In genomic region chr2:221518937-221519635, GRCh38 we compare ENCODE assay signal across 14 cellular contexts. TPM values are rescaled to one million over a fixed set of nuclear protein-coding genes. Genes with fewer than 3 reads are reported as not detected.
DNase-seq lines count a peak whose midpoint lies in the region; ATAC-seq and TF ChIP-seq lines count a peak whose summit lies in the region.
"Had no signal": no experiment of that assay in that cellular context is flagged by ENCODE, and none has a peak within 500 bp of the region (broad histone marks: within the 10 kb centered on the region; RNA-seq: fewer than 3 reads in every experiment).

No MANE protein-coding gene starts in this region.

- H3K4me3 Mint-ChIP-seq in CD4-positive, alpha-beta T cell: no peak overlapping the region
- no peak overlapping the region for H3K4me3 Mint-ChIP-seq in activated CD4-positive, alpha-beta memory T cell treated with anti-CD3 and anti-CD28 coated beads, Interleukin-2, amount 10 ng/mL, durations not matched to agents 7 days and 5 days
- H3K4me3 Mint-ChIP-seq: activated CD4-positive, alpha-beta T cell treated with anti-CD3 and anti-CD28 coated beads, Interleukin-2, amount 10 ng/mL, durations not matched to agents 7 days and 5 days; stimulated activated naive CD8-positive, alpha-beta T cell treated with anti-CD3 and anti-CD28 coated beads, Interleukin-15, Interleukin-2, amounts not matched to agents 100 ng/mL and 50 ng/mL, for 24 hours had no signal

- TF ChIP-seq CTCF in CD4-positive, alpha-beta T cell (IDR thresholded peaks at IDR 0.05): no peak
- no peak for TF ChIP-seq CTCF in brain microvascular endothelial cell (IDR thresholded peaks at IDR 0.05; ENCODE audit: low read depth, low read length, missing control alignments)

- in situ Hi-C loops in brain microvascular endothelial cell (cut with HindIII; ENCODE audit: low pct_ligation_motif_present, low sequenced_read_pairs): no loop called here

- H3K4me3 ChIP-seq in mucosa of rectum (ENCODE audit: low read length in 2 of 2) (peak overlapping the region in 1 of 2 donors; percentile 59), brain microvascular endothelial cell (ENCODE audit: low read depth, low read length) (no peak overlapping the region)
- H3K4me3 ChIP-seq: lung had no signal

- H3K36me3 Mint-ChIP-seq in CD4-positive, alpha-beta T cell (ENCODE audit: low read depth): peaks cover 11% of the 10 kb centered on the region
- peaks cover 5% of the 10 kb centered on the region for H3K36me3 Mint-ChIP-seq in activated CD4-positive, alpha-beta memory T cell treated with anti-CD3 and anti-CD28 coated beads, Interleukin-2, amount 10 ng/mL, durations not matched to agents 7 days and 5 days (ENCODE audit: low read depth)

- intact Hi-C loops in CD4-positive, alpha-beta T cell (cut with DNase I, micrococcal nuclease): loop anchor here in 1 of 2 experiments (1.0 to 10.0 kb wide), 5 partner anchors 11 to 832 kb away; partner anchors contain the start of gene EPHA4

- no peak for DNase-seq in CD4-positive, alpha-beta T cell
- DNase-seq in cerebellum (ENCODE audit: low spot score) (peak; percentile 62), brain microvascular endothelial cell (no peak)
- DNase-seq in activated CD4-positive, alpha-beta memory T cell treated with anti-CD3 and anti-CD28 coated beads, Interleukin-2, amount 10 ng/mL, durations not matched to agents 7 days and 5 days: no peak
- DNase-seq: MV-4-11; stimulated activated CD4-positive, alpha-beta T cell treated with anti-CD3 and anti-CD28 coated beads, Interleukin-4, amount 100 ng/mL, for 1 hour had no signal

- no peak overlapping the region for H3K9ac ChIP-seq in mucosa of rectum (ENCODE audit: low read depth in 1 of 2, low read length in 2 of 2)

- no peaks in the 10 kb centered on the region for H3K9me3 ChIP-seq in CD4-positive, alpha-beta T cell (ENCODE audit: control insufficient read depth, low read length)
- H3K9me3 ChIP-seq in KOPT-K1 (ENCODE audit: insufficient read depth, low read length, poor library complexity, severe bottlenecking): no peaks in the 10 kb centered on the region
- H3K9me3 ChIP-seq in mucosa of rectum (ENCODE audit: control insufficient read depth in 2 of 2, low read length in 2 of 2): no peaks in the 10 kb centered on the region

- ATAC-seq in CD4-positive, alpha-beta T cell (ENCODE audit: poor library complexity): no peak
- ATAC-seq in HG02678 (IDR thresholded peaks at IDR 0.05; ENCODE audit: unreplicated experiment) (no peak), HG02623 (IDR thresholded peaks at IDR 0.05; ENCODE audit: unreplicated experiment) (no peak)

- H3K9me3 Mint-ChIP-seq in CD4-positive, alpha-beta T cell: no peaks in the 10 kb centered on the region
- no peaks in the 10 kb centered on the region for H3K9me3 Mint-ChIP-seq in activated CD4-positive, alpha-beta memory T cell treated with anti-CD3 and anti-CD28 coated beads, Interleukin-2, amount 10 ng/mL, durations not matched to agents 7 days and 5 days
- H3K9me3 Mint-ChIP-seq: stimulated activated naive CD8-positive, alpha-beta T cell treated with anti-CD3 and anti-CD28 coated beads, Interleukin-15, Interleukin-2, amounts not matched to agents 100 ng/mL and 50 ng/mL, for 24 hours had no signal

- peaks cover 4% of the 10 kb centered on the region for H3K4me1 Mint-ChIP-seq in CD4-positive, alpha-beta T cell (ENCODE audit: low read depth)
- peaks cover 3% of the 10 kb centered on the region for H3K4me1 Mint-ChIP-seq in activated CD4-positive, alpha-beta memory T cell treated with anti-CD3 and anti-CD28 coated beads, Interleukin-2, amount 10 ng/mL, durations not matched to agents 7 days and 5 days

- no peaks in the 10 kb centered on the region for H3K27me3 Mint-ChIP-seq in CD4-positive, alpha-beta T cell
- H3K27me3 Mint-ChIP-seq in activated CD4-positive, alpha-beta memory T cell treated with anti-CD3 and anti-CD28 coated beads, Interleukin-2, amount 10 ng/mL, durations not matched to agents 7 days and 5 days: no peaks in the 10 kb centered on the region
- H3K27me3 Mint-ChIP-seq: activated CD4-positive, alpha-beta T cell treated with anti-CD3 and anti-CD28 coated beads, Interleukin-2, amount 10 ng/mL, durations not matched to agents 7 days and 5 days; activated naive CD8-positive, alpha-beta T cell; stimulated activated naive CD8-positive, alpha-beta T cell treated with anti-CD3 and anti-CD28 coated beads, Interleukin-15, Interleukin-2, amounts not matched to agents 100 ng/mL and 50 ng/mL, for 24 hours had no signal

- POLR2A ChIA-PET in CD4-positive, alpha-beta T cell (lab: Charles Lee): interaction anchor here (1.1 to 5.0 kb wide), 26 partner anchors 8 to 507 kb away, joined by 3 to 106 read pairs (median 6); partner anchors contain the start of gene EPHA4
- POLR2A ChIA-PET in activated CD4-positive, alpha-beta memory T cell treated with anti-CD3 and anti-CD28 coated beads, Interleukin-2, amount 10 ng/mL, durations not matched to agents 7 days and 5 days (lab: Charles Lee): interaction anchor here (1.2 to 3.0 kb wide), 11 partner anchors 9 to 55 kb away, joined by 3 to 49 read pairs (median 6); partner anchors contain the start of gene EPHA4

- CTCF ChIA-PET in CD4-positive, alpha-beta T cell (lab: Charles Lee): interaction anchor here (1.0 to 4.5 kb wide), 3 partner anchors 11 to 54 kb away, joined by 3 to 28 read pairs (median 6); partner anchors contain the start of gene EPHA4
- CTCF ChIA-PET in activated CD4-positive, alpha-beta memory T cell treated with anti-CD3 and anti-CD28 coated beads, Interleukin-2, amount 10 ng/mL, durations not matched to agents 7 days and 5 days (lab: Charles Lee): interaction anchor here (2.3 kb wide), 1 partner anchor 11 kb away, joined by 17 read pairs; no protein-coding TSS in a partner anchor

- H3K27ac Mint-ChIP-seq in CD4-positive, alpha-beta T cell: no peak overlapping the region
- H3K27ac Mint-ChIP-seq in activated CD4-positive, alpha-beta memory T cell treated with anti-CD3 and anti-CD28 coated beads, Interleukin-2, amount 10 ng/mL, durations not matched to agents 7 days and 5 days: no peak overlapping the region
- H3K27ac Mint-ChIP-seq: activated CD4-positive, alpha-beta T cell treated with anti-CD3 and anti-CD28 coated beads, Interleukin-2, amount 10 ng/mL, durations not matched to agents 7 days and 5 days had no signal

- H3K36me3 ChIP-seq in KOPT-K1 (ENCODE audit: insufficient read depth, low read length) (no peaks in the 10 kb centered on the region), mucosa of rectum (ENCODE audit: control insufficient read depth in 2 of 2, insufficient read depth in 2 of 2, low read length in 2 of 2) (no peaks in the 10 kb centered on the region), brain microvascular endothelial cell (replicated peaks) (no peaks in the 10 kb centered on the region)

- H3K4me1 ChIP-seq in mucosa of rectum (ENCODE audit: control insufficient read depth in 2 of 2, insufficient read depth in 2 of 2, low read length in 2 of 2): peaks cover 23 to 31% of the 10 kb centered on the region in 2 donors

- peak overlapping the region; percentile 87 for H3K27ac ChIP-seq in CD4-positive, alpha-beta T cell (ENCODE audit: low read depth, low read length)
- H3K27ac ChIP-seq in KOPT-K1 (ENCODE audit: low read depth, low read length, poor library complexity, severe bottlenecking) (peak overlapping the region; percentile 13), mucosa of rectum (ENCODE audit: low read depth in 2 of 2, low read length in 2 of 2) (peak overlapping the region; percentile 73 to 77), brain microvascular endothelial cell (no peak overlapping the region)

- H3K27me3 ChIP-seq in CD4-positive, alpha-beta T cell (ENCODE audit: control insufficient read depth, insufficient read depth, low read length): no peaks in the 10 kb centered on the region
- H3K27me3 ChIP-seq in mucosa of rectum (ENCODE audit: control insufficient read depth in 2 of 2, insufficient read depth in 2 of 2, low read length in 2 of 2): no peaks in the 10 kb centered on the region
- H3K27me3 ChIP-seq in brain microvascular endothelial cell (replicated peaks): no peaks in the 10 kb centered on the region

RNA-seq across cellular contexts. Expression of gene EPHA4, which starts 53.0 kb away (rescaled TPM):
- total RNA-seq in CD4-positive, alpha-beta T cell: 10 to 100 TPM; 85.7 to 86.5 TPM
- total RNA-seq in cerebellum: 84.7 TPM
- 10 to 100 TPM; 11.7 to 11.8 TPM for total RNA-seq in activated CD4-positive, alpha-beta memory T cell treated with anti-CD3 and anti-CD28 coated beads, Interleukin-2, amount 10 ng/mL, durations not matched to agents 7 days and 5 days
